Comparison of ENCODE assay signal across 23 cellular contexts in genomic region chr9:14960881-14961280, GRCh38. TPM values are rescaled to one million over a fixed set of nuclear protein-coding genes. Genes with fewer than 3 reads are reported as not detected.
DNase-seq lines count a peak whose midpoint lies in the region; ATAC-seq, FAIRE-seq and TF ChIP-seq lines count a peak whose summit lies in the region.
"Had no signal": no experiment of that assay in that cellular context is flagged by ENCODE, and none has a peak within 500 bp of the region (broad histone marks: within the 10 kb centered on the region; RNA-seq: fewer than 3 reads in every experiment).

No MANE protein-coding gene starts in this region.

- H2AFZ ChIP-seq in HepG2 (ENCODE audit: low read length) (no peak overlapping the region), mammary epithelial cell (ENCODE audit: low read depth, low read length) (no peak overlapping the region)
- H2AFZ ChIP-seq: GM23338 had no signal

- POLR2A ChIA-PET in HepG2 (lab: Yijun Ruan, JAX), result interaction anchor here (1.7 kb wide), 1 partner anchor 91 kb away, joined by 12 read pairs; no protein-coding TSS in a partner anchor

- WGBS in HepG2 (ENCODE audit: low lambda C conversion rate), result 63% methylated on average over 4 of the region's 4 CpGs
- 75% methylated on average over 4 of the region's 4 CpGs for whole genome bisulfite sequencing in right lobe of liver (ENCODE audit: insufficient coverage, low coverage, low lambda C conversion rate, missing lambda C conversion rate)
- 59% methylated on average over 4 of the region's 4 CpGs for WGBS in mammary epithelial cell (ENCODE audit: low coverage, missing lambda C conversion rate)

- dilution Hi-C loops in mammary epithelial cell (cut with HindIII; ENCODE audit: low sequenced_read_pairs), result no loop called here

- TF ChIP-seq POLR2A in HepG2 (IDR thresholded peaks at IDR 0.05; ENCODE audit: insufficient read depth in 1 of 2, low read depth in 2 of 2, low read length in 2 of 2), result no peak
- no peak for TF ChIP-seq POLR2A in right lobe of liver (IDR thresholded peaks at IDR 0.05)

- no peaks in the 10 kb centered on the region for H4K20me1 ChIP-seq in HepG2 (ENCODE audit: insufficient read depth, low read length)
- no peaks in the 10 kb centered on the region for H4K20me1 ChIP-seq in mammary epithelial cell (ENCODE audit: insufficient read depth, low read length)
- H4K20me1 ChIP-seq: BLaER1 treated with 17β-estradiol and CSF1 and Interleukin-3, amounts not matched to agents 10 nM and 100 nM had no signal

- no peak for TF ChIP-seq RAD21 in HepG2 (CRISPR knock-in tag; IDR thresholded peaks at IDR 0.05)

- peak overlapping the region; percentile 65 for H3K27ac ChIP-seq in HepG2 (ENCODE audit: extremely low read length, insufficient read depth, low read length)
- H3K27ac ChIP-seq in right lobe of liver, result no peak overlapping the region
- H3K27ac ChIP-seq in mammary epithelial cell (ENCODE audit: insufficient read depth, low read depth, low read length), result no peak overlapping the region
- no peak overlapping the region for H3K27ac ChIP-seq in foreskin keratinocyte
- H3K27ac ChIP-seq: A549; BLaER1 treated with 17β-estradiol and CSF1 and Interleukin-3, amounts not matched to agents 10 nM and 100 nM had no signal

- no peaks in the 10 kb centered on the region; a peak in 1 of 5 replicates for H3K27me3 ChIP-seq in HepG2 (ENCODE audit: control insufficient read depth in 1 of 2, insufficient read depth in 2 of 2, low read length in 2 of 2)
- H3K27me3 ChIP-seq in right lobe of liver, result no peaks in the 10 kb centered on the region
- H3K27me3 ChIP-seq in mammary epithelial cell (ENCODE audit: insufficient read depth, low read length), result no peaks in the 10 kb centered on the region
- no peaks in the 10 kb centered on the region for H3K27me3 ChIP-seq in foreskin keratinocyte
- H3K27me3 ChIP-seq: BLaER1 treated with 17β-estradiol and CSF1 and Interleukin-3, amounts not matched to agents 10 nM and 100 nM had no signal

- H3K4me3 ChIP-seq in HepG2 (replicated peaks in 1 of 3; ENCODE audit: insufficient read depth in 1 of 3, low read depth in 2 of 3, low read length in 3 of 3) (peak overlapping the region; percentile 8 to 47 (median 11); a peak in 3 of 6 replicates), right lobe of liver (no peak overlapping the region), mammary epithelial cell (replicated peaks in 1 of 3; ENCODE audit: insufficient read depth in 1 of 3, low read depth in 2 of 3, low read length in 3 of 3) (no peak overlapping the region)
- H3K4me3 ChIP-seq: A549; BLaER1 treated with 17β-estradiol and CSF1 and Interleukin-3, amounts not matched to agents 10 nM and 100 nM; GM23338 had no signal

- H3K36me3 ChIP-seq in HepG2 (replicated peaks in 1 of 2; ENCODE audit: control insufficient read depth in 1 of 2, insufficient read depth in 2 of 2, low read length in 2 of 2), result no peaks in the 10 kb centered on the region
- H3K36me3 ChIP-seq in right lobe of liver, result no peaks in the 10 kb centered on the region
- H3K36me3 ChIP-seq in mammary epithelial cell (ENCODE audit: insufficient read depth, low read length), result no peaks in the 10 kb centered on the region
- H3K36me3 ChIP-seq: BLaER1 treated with 17β-estradiol and CSF1 and Interleukin-3, amounts not matched to agents 10 nM and 100 nM had no signal

- intact Hi-C loops in HepG2 (cut with micrococcal nuclease; ENCODE audit: unreplicated experiment), result loop anchor here (1.0 to 5.0 kb wide), 3 partner anchors 52 to 176 kb away; no protein-coding TSS in a partner anchor
- intact Hi-C loops in right lobe of liver (cut with DNase I), result no loop called here
- intact Hi-C loops in mammary epithelial cell (cut with micrococcal nuclease), result no loop called here
- intact Hi-C loops in left ventricle myocardium superior (cut with micrococcal nuclease), result no loop called here

- H3K9me3 ChIP-seq in HepG2 (ENCODE audit: low read length), result no peaks in the 10 kb centered on the region
- H3K9me3 ChIP-seq in right lobe of liver, result no peaks in the 10 kb centered on the region
- H3K9me3 ChIP-seq in mammary epithelial cell (replicated peaks; ENCODE audit: insufficient read depth, low read length), result no peaks in the 10 kb centered on the region
- H3K9me3 ChIP-seq: A549; BLaER1 treated with 17β-estradiol and CSF1 and Interleukin-3, amounts not matched to agents 10 nM and 100 nM had no signal

- H3K4me1 ChIP-seq in HepG2 (ENCODE audit: insufficient read depth, low read length) (peaks cover 40% of the 10 kb centered on the region), right lobe of liver (no peaks in the 10 kb centered on the region), mammary epithelial cell (ENCODE audit: insufficient read depth, low read length) (no peaks in the 10 kb centered on the region), foreskin keratinocyte (no peaks in the 10 kb centered on the region)
- H3K4me1 ChIP-seq: A549 had no signal

- H3K4me2 ChIP-seq in HepG2 (ENCODE audit: low read depth, low read length), result peak overlapping the region; percentile 76
- no peak overlapping the region for H3K4me2 ChIP-seq in mammary epithelial cell (ENCODE audit: insufficient read depth, low read depth, low read length)
- H3K4me2 ChIP-seq: A549; BLaER1 treated with 17β-estradiol and CSF1 and Interleukin-3, amounts not matched to agents 10 nM and 100 nM; GM23338 had no signal

- no peak for FAIRE-seq in HepG2 (lab: Jason Lieb, UNC)
- FAIRE-seq: A549, G401.6, HTR-8/SVneo had no signal

- TF ChIP-seq EP300 in HepG2 (IDR thresholded peaks at IDR 0.05; ENCODE audit: low read depth in 2 of 2, low read length in 2 of 2) (no peak), HepG2 (CRISPR knock-in tag; IDR thresholded peaks at IDR 0.05; ENCODE audit: borderline replicate concordance) (no peak)

- in situ Hi-C loops in HepG2 (cut with HindIII; ENCODE audit: extremely low pct_ligation_motif_present, low pct_unique_long_range_greater_than_20kb) (loop anchor here (5.0 kb wide), 1 partner anchor 94 kb away; no protein-coding TSS in a partner anchor), mammary epithelial cell (cut with MboI; ENCODE audit: low sequenced_read_pairs in 2 of 2) (no loop called here)

- CTCF ChIA-PET in HepG2 (lab: Yijun Ruan, JAX; ENCODE audit: low intra/inter-chr PET ratio, low total read pairs), result no interaction called here
- CTCF ChIA-PET in mammary epithelial cell (lab: Charles Lee; ENCODE audit: low non-redundant PET), result no interaction called here

- H3K9ac ChIP-seq in HepG2 (ENCODE audit: insufficient read depth, low read depth, low read length), result peak overlapping the region; percentile 61
- H3K9ac ChIP-seq in mammary epithelial cell (ENCODE audit: insufficient read depth, low read length), result no peak overlapping the region
- H3K9ac ChIP-seq: BLaER1 treated with 17β-estradiol and CSF1 and Interleukin-3, amounts not matched to agents 10 nM and 100 nM had no signal

- TSS peak; percentile 88 for BruUV-seq in HepG2 (replicated peaks; lab: Mats Ljungman, UMichigan)
- BruUV-seq in mammary epithelial cell (replicated peaks; lab: Mats Ljungman, UMichigan), result no TSS peak

- H3K79me2 ChIP-seq in HepG2 (ENCODE audit: insufficient read depth, low read length) (peaks cover 12% of the 10 kb centered on the region), mammary epithelial cell (ENCODE audit: insufficient read depth, low read length) (no peaks in the 10 kb centered on the region)

- no peak for TF ChIP-seq CTCF in HepG2 (CRISPR knock-in tag; IDR thresholded peaks at IDR 0.05)
- no peak for TF ChIP-seq CTCF in right lobe of liver (IDR thresholded peaks at IDR 0.05)
- TF ChIP-seq CTCF in mammary epithelial cell (conservative IDR thresholded peaks at IDR 0.05 in 1 of 2, IDR thresholded peaks at IDR 0.05 in 1 of 2; ENCODE audit: extremely low read depth in 1 of 2, insufficient read depth in 1 of 2, low read depth in 1 of 2, low read length in 2 of 2), result no peak
- no peak for TF ChIP-seq CTCF in foreskin keratinocyte (conservative IDR thresholded peaks at IDR 0.05)

- ATAC-seq in HepG2 (no peak), right lobe of liver (no peak), foreskin keratinocyte (peak; percentile 47), left ventricle myocardium superior (no peak), GM21825 (IDR thresholded peaks at IDR 0.05; ENCODE audit: unreplicated experiment) (no peak)
- ATAC-seq: A549 had no signal

- no peak for DNase-seq in HepG2 (ENCODE audit: low spot score)
- DNase-seq in right lobe of liver, result no peak
- peak; percentile 41 for DNase-seq in mammary epithelial cell
- peak in 1 of 2 donors; percentile 44 for DNase-seq in foreskin keratinocyte
- no peak for DNase-seq in NCI-H345 treated with DMSO at 0.1 percent for 48 hours (lab: John Stamatoyannopoulos, UW; ENCODE audit: unreplicated experiment)
- DNase-seq in left ventricle myocardium superior, result no peak
- DNase-seq: AML-193; CD4-positive, alpha-beta memory T cell; COR-L47; KG1; NCI-H1092 treated with DMSO at 0.1 percent for 48 hours; NCI-H187; NCI-H2107; NCI-H446; NCI-H524 treated with DMSO at 0.1 percent for 48 hours; NCI-H82; Right ventricle myocardium superior had no signal

RNA-seq across cellular contexts. Expression of gene FREM1, which starts 50.7 kb away (rescaled TPM):
- total RNA-seq in HepG2 (2016; rRNA removed; fragmentation: Illumina TruSeq; extraction: Trizol), result 33.6 and 64.3 TPM in 2 replicates
- total RNA-seq in HepG2 (2016; cell fraction: cytosol; rRNA removed; fragmentation: Illumina TruSeq; extraction: Trizol; ENCODE audit: low read depth), result 4.3 and 4.4 TPM in 2 replicates
- 35.4 and 63.3 TPM in 2 replicates for total RNA-seq in HepG2 (2016; cell fraction: insoluble cytoplasmic fraction; rRNA removed; fragmentation: Illumina TruSeq; extraction: Trizol)
- total RNA-seq in HepG2 (2016; cell fraction: membrane; rRNA removed; fragmentation: Illumina TruSeq; extraction: Trizol), result 11.1 and 12.8 TPM in 2 replicates
- total RNA-seq in HepG2 (2016; cell fraction: nucleus; rRNA removed; fragmentation: Illumina TruSeq; extraction: Trizol), result 124 and 146 TPM in 2 replicates
- polyA plus RNA-seq in HepG2 (2011; rRNA removed), result 202 and 232 TPM in 2 replicates
- 129 and 182 TPM in 2 replicates for polyA plus RNA-seq in HepG2 (2011; cell fraction: cytosol; rRNA removed)
- 324 and 329 TPM in 2 replicates for polyA plus RNA-seq in HepG2 (2011; cell fraction: nucleus; rRNA removed)
- 122 and 133 TPM in 2 replicates for polyA plus RNA-seq in HepG2 (2012)
- 3.2 and 3.5 TPM in 2 replicates for polyA plus RNA-seq in HepG2 (2016; cell fraction: cytosol; fragmentation: Illumina TruSeq; extraction: Trizol; ENCODE audit: low read depth)
- 22.5 and 25.8 TPM in 2 replicates for polyA plus RNA-seq in HepG2 (2016; cell fraction: insoluble cytoplasmic fraction; fragmentation: Illumina TruSeq; extraction: Trizol; ENCODE audit: low read depth)
- 4.7 and 6.1 TPM in 2 replicates for polyA plus RNA-seq in HepG2 (2016; cell fraction: membrane; fragmentation: Illumina TruSeq; extraction: Trizol; ENCODE audit: low read depth)
- polyA plus RNA-seq in HepG2 (2016; cell fraction: nucleus; fragmentation: Illumina TruSeq; extraction: Trizol; ENCODE audit: insufficient read depth, low read depth), result 89.7 and 90.5 TPM in 2 replicates
- 0.56 and 445 TPM in 2 replicates for polyA minus RNA-seq in HepG2 (2011; rRNA and poly(A)+ RNA removed; ENCODE audit: low replicate concordance)
- 118 and 175 TPM in 2 replicates for polyA minus RNA-seq in HepG2 (2011; cell fraction: cytosol; rRNA and poly(A)+ RNA removed)
- 794 and 882 TPM in 2 replicates for polyA minus RNA-seq in HepG2 (2011; cell fraction: nucleus; rRNA and poly(A)+ RNA removed)
- 1 to 10 TPM in 3 of 6 experiments, under 1 TPM in 3; 0.12 to 2.6 (median 1.1) TPM for total RNA-seq in right lobe of liver
- total RNA-seq in mammary epithelial cell, result not detected
- polyA plus RNA-seq in mammary epithelial cell, result not detected
- not detected for polyA minus RNA-seq in mammary epithelial cell
- total RNA-seq in foreskin keratinocyte, result not detected in 2 replicates
- 0.04 TPM in 1 of 2 replicates, not detected in the other for polyA plus RNA-seq in foreskin keratinocyte
- 2.7 TPM for total RNA-seq in left ventricle myocardium superior
- polyA plus RNA-seq: A549; CD4-positive, alpha-beta memory T cell had no signal

Comparison
In these comparisons a context has a peak if more than half of its experiments do, and no peak if none do; other contexts are left out.
1. H3K4me3 ChIP-seq: peak in HepG2 (3 of 3); none in right lobe of liver (0 of 3) and mammary epithelial cell (0 of 3).